Comparison of ENCODE assay signal across 2 cellular contexts in the genomic region with DNA sequence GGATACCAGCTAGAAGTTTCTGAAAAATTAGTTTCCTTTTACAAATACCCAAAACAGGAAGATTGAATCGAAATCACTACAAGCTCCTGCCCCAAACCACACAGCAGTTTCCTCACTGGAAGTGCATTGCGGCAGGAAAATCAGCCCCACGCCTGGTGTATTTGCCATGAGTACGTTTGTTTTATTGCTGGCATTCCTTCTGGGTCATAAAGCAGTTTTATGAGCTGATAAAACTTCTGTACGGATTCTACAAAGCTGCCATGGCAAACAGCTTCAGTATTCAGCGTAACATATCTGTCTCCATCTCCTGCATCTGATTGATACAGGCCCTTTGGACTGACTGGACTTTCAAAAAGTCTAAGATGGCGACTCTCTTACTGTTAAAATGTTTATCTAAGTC.
TF ChIP-seq lines count a peak whose summit lies in the region.

No MANE protein-coding gene starts in this region.

TF ChIP-seq in HEK293, 187 proteins besides CTCF, POLR2A, EP300 and RAD21 (continued from another document and continues in another):
- peak; percentile 90 for TF ChIP-seq ZNF843 (tag by site-specific recombination; IDR thresholded peaks at IDR 0.05)
- 0 out of 2 replicates have a peak, but pooled peaks have one; percentile 22 for TF ChIP-seq ZNF664 (tag by site-specific recombination; IDR thresholded peaks at IDR 0.05)
- peak; percentile 77 for TF ChIP-seq ZXDB (tag by site-specific recombination; IDR thresholded peaks at IDR 0.05)
- peak; percentile 50 for TF ChIP-seq ZNF366 (tag by site-specific recombination; conservative IDR thresholded peaks at IDR 0.05)
- TF ChIP-seq ZEB2 (tag by site-specific recombination; IDR thresholded peaks at IDR 0.05), result peak; percentile 86
- TF ChIP-seq, protein P1, sequence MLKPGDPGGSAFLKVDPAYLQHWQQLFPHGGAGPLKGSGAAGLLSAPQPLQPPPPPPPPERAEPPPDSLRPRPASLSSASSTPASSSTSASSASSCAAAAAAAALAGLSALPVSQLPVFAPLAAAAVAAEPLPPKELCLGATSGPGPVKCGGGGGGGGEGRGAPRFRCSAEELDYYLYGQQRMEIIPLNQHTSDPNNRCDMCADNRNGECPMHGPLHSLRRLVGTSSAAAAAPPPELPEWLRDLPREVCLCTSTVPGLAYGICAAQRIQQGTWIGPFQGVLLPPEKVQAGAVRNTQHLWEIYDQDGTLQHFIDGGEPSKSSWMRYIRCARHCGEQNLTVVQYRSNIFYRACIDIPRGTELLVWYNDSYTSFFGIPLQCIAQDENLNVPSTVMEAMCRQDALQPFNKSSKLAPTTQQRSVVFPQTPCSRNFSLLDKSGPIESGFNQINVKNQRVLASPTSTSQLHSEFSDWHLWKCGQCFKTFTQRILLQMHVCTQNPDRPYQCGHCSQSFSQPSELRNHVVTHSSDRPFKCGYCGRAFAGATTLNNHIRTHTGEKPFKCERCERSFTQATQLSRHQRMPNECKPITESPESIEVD (tag by site-specific recombination; IDR thresholded peaks at IDR 0.05), result peak; percentile 95
- 0 out of 2 replicates have a peak, but pooled peaks have one; percentile 41 for TF ChIP-seq ZBTB20 (tag by site-specific recombination; IDR thresholded peaks at IDR 0.05)
- TF ChIP-seq BCL11B (tag by site-specific recombination; IDR thresholded peaks at IDR 0.05; ENCODE audit: low read depth), result peak; percentile 57; the same call in 1 of the 2 replicates
- TF ChIP-seq GLIS1 (tag by site-specific recombination; IDR thresholded peaks at IDR 0.05), result no peak
- TF ChIP-seq ZNF529 (tag by site-specific recombination; IDR thresholded peaks at IDR 0.05; ENCODE audit: insufficient replicate concordance), result no peak
- TF ChIP-seq KLF10 (tag by site-specific recombination; IDR thresholded peaks at IDR 0.05), result 0 out of 2 replicates have a peak, but pooled peaks have one; percentile 47
- TF ChIP-seq, protein P2, sequence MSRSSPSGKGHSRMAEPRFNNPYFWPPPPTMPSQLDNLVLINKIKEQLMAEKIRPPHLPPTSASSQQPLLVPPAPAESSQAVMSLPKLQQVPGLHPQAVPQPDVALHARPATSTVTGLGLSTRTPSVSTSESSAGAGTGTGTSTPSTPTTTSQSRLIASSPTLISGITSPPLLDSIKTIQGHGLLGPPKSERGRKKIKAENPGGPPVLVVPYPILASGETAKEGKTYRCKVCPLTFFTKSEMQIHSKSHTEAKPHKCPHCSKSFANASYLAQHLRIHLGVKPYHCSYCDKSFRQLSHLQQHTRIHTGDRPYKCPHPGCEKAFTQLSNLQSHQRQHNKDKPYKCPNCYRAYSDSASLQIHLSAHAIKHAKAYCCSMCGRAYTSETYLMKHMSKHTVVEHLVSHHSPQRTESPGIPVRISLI (tag by site-specific recombination; IDR thresholded peaks at IDR 0.05), result no peak
- TF ChIP-seq, protein P3, sequence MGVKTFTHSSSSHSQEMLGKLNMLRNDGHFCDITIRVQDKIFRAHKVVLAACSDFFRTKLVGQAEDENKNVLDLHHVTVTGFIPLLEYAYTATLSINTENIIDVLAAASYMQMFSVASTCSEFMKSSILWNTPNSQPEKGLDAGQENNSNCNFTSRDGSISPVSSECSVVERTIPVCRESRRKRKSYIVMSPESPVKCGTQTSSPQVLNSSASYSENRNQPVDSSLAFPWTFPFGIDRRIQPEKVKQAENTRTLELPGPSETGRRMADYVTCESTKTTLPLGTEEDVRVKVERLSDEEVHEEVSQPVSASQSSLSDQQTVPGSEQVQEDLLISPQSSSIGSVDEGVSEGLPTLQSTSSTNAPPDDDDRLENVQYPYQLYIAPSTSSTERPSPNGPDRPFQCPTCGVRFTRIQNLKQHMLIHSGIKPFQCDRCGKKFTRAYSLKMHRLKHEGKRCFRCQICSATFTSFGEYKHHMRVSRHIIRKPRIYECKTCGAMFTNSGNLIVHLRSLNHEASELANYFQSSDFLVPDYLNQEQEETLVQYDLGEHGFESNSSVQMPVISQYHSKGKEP (tag by site-specific recombination; IDR thresholded peaks at IDR 0.05), result peak; percentile 90
- TF ChIP-seq ZBTB17 (tag by site-specific recombination; IDR thresholded peaks at IDR 0.05), result peak; percentile 64
- TF ChIP-seq OSR2 (tag by site-specific recombination; IDR thresholded peaks at IDR 0.05), result peak; percentile 97
- TF ChIP-seq, protein P4, sequence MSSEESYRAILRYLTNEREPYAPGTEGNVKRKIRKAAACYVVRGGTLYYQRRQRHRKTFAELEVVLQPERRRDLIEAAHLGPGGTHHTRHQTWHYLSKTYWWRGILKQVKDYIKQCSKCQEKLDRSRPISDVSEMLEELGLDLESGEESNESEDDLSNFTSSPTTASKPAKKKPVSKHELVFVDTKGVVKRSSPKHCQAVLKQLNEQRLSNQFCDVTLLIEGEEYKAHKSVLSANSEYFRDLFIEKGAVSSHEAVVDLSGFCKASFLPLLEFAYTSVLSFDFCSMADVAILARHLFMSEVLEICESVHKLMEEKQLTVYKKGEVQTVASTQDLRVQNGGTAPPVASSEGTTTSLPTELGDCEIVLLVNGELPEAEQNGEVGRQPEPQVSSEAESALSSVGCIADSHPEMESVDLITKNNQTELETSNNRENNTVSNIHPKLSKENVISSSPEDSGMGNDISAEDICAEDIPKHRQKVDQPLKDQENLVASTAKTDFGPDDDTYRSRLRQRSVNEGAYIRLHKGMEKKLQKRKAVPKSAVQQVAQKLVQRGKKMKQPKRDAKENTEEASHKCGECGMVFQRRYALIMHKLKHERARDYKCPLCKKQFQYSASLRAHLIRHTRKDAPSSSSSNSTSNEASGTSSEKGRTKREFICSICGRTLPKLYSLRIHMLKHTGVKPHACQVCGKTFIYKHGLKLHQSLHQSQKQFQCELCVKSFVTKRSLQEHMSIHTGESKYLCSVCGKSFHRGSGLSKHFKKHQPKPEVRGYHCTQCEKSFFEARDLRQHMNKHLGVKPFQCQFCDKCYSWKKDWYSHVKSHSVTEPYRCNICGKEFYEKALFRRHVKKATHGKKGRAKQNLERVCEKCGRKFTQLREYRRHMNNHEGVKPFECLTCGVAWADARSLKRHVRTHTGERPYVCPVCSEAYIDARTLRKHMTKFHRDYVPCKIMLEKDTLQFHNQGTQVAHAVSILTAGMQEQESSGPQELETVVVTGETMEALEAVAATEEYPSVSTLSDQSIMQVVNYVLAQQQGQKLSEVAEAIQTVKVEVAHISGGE (tag by site-specific recombination; conservative IDR thresholded peaks at IDR 0.05; ENCODE audit: low read depth), result no peak
- TF ChIP-seq ZSCAN23 (tag by site-specific recombination; IDR thresholded peaks at IDR 0.05), result no peak
- peak; percentile 62; the same call in 1 of the 2 replicates for TF ChIP-seq MZF1 (tag by site-specific recombination; IDR thresholded peaks at IDR 0.05; ENCODE audit: borderline replicate concordance)

TF ChIP-seq in WTC11, 78 proteins besides CTCF, POLR2A, EP300 and RAD21 (continued from another document):
- TF ChIP-seq, protein P5, sequence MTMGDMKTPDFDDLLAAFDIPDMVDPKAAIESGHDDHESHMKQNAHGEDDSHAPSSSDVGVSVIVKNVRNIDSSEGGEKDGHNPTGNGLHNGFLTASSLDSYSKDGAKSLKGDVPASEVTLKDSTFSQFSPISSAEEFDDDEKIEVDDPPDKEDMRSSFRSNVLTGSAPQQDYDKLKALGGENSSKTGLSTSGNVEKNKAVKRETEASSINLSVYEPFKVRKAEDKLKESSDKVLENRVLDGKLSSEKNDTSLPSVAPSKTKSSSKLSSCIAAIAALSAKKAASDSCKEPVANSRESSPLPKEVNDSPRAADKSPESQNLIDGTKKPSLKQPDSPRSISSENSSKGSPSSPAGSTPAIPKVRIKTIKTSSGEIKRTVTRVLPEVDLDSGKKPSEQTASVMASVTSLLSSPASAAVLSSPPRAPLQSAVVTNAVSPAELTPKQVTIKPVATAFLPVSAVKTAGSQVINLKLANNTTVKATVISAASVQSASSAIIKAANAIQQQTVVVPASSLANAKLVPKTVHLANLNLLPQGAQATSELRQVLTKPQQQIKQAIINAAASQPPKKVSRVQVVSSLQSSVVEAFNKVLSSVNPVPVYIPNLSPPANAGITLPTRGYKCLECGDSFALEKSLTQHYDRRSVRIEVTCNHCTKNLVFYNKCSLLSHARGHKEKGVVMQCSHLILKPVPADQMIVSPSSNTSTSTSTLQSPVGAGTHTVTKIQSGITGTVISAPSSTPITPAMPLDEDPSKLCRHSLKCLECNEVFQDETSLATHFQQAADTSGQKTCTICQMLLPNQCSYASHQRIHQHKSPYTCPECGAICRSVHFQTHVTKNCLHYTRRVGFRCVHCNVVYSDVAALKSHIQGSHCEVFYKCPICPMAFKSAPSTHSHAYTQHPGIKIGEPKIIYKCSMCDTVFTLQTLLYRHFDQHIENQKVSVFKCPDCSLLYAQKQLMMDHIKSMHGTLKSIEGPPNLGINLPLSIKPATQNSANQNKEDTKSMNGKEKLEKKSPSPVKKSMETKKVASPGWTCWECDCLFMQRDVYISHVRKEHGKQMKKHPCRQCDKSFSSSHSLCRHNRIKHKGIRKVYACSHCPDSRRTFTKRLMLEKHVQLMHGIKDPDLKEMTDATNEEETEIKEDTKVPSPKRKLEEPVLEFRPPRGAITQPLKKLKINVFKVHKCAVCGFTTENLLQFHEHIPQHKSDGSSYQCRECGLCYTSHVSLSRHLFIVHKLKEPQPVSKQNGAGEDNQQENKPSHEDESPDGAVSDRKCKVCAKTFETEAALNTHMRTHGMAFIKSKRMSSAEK (CRISPR knock-in tag; IDR thresholded peaks at IDR 0.05; ENCODE audit: borderline replicate concordance), result no peak
- TF ChIP-seq ZNF671 (CRISPR knock-in tag; IDR thresholded peaks at IDR 0.05), result no peak
